In the genomic region with DNA sequence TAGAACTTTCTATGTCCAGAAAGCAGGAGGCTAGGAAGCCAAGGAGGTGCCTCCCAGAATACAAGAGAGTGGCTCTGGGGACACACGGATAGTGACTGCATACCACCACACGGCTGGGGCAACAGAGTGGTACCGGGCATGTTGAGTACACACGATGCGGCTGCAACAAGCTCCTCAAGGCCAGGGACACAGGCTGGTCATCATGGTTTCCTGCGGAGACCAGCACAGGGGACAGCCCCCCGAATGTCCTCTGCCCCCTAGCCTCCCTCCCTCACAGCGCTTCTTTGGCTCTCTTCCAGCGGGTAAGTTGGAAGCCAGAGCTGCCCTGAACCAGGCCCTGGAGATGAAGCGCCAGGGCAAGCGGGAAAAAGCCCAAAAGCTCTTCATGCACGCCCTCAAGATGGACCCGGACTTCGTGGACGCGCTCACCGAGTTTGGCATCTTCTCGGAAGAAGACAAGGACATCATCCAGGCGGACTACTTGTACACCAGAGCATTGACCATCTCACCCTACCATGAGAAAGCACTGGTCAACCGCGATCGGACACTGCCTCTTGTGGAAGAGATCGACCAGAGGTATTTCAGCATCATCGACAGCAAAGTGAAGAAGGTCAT, we compare ENCODE assay signal across 15 cellular contexts. TPM values are rescaled to one million over a fixed set of nuclear protein-coding genes. Genes with fewer than 3 reads are reported as not detected.
DNase-seq lines count a peak whose midpoint lies in the region; ATAC-seq and TF ChIP-seq lines count a peak whose summit lies in the region.
"Had no signal": no experiment of that assay in that cellular context is flagged by ENCODE, and none has a peak within 500 bp of the region (broad histone marks: within the 10 kb centered on the region; RNA-seq: fewer than 3 reads in every experiment).

No MANE protein-coding gene starts in this region.

- peaks cover 61% of the 10 kb centered on the region for H3K36me3 Mint-ChIP-seq in activated T-helper 17 cell treated with anti-CD3 and anti-CD28 coated beads, Interleukin-2, amount 50 U/mL, for 72 hours (ENCODE audit: low read depth)
- peaks cover 41% of the 10 kb centered on the region for H3K36me3 Mint-ChIP-seq in nephron (ENCODE audit: low read depth)
- H3K36me3 Mint-ChIP-seq in CD8-positive, alpha-beta T cell, result peaks cover 57% of the 10 kb centered on the region

- no peak overlapping the region for H3K27ac ChIP-seq in CD8-positive, alpha-beta T cell (ENCODE audit: low read depth, low read length)

- no peaks in the 10 kb centered on the region for H3K27me3 ChIP-seq in CD8-positive, alpha-beta T cell (ENCODE audit: insufficient read depth, low read length)
- H3K27me3 ChIP-seq: BE2C had no signal

- no peaks in the 10 kb centered on the region for H3K9me3 Mint-ChIP-seq in stimulated activated naive CD8-positive, alpha-beta T cell treated with anti-CD3 and anti-CD28 coated beads, Interleukin-15, amount 100 ng/mL, for 72 hours
- H3K9me3 Mint-ChIP-seq in activated T-helper 17 cell treated with anti-CD3 and anti-CD28 coated beads, Interleukin-2, amount 50 U/mL, for 72 hours, result no peaks in the 10 kb centered on the region
- no peaks in the 10 kb centered on the region for H3K9me3 Mint-ChIP-seq in nephron
- no peaks in the 10 kb centered on the region for H3K9me3 Mint-ChIP-seq in CD8-positive, alpha-beta T cell

- H3K4me3 ChIP-seq in CD8-positive, alpha-beta T cell (ENCODE audit: low read depth, low read length), result no peak overlapping the region
- H3K4me3 ChIP-seq: GM23338 had no signal

- POLR2A ChIA-PET in CD8-positive, alpha-beta T cell (lab: Charles Lee), result no interaction called here

- H3K9me3 ChIP-seq in CD8-positive, alpha-beta T cell (ENCODE audit: low read length), result no peaks in the 10 kb centered on the region
- H3K9me3 ChIP-seq: BE2C had no signal

- CTCF ChIA-PET in CD8-positive, alpha-beta T cell (lab: Charles Lee), result no interaction called here

- intact Hi-C loops in CD8-positive, alpha-beta T cell (cut with DNase I, micrococcal nuclease), result loop anchor here (10.0 kb wide), 4 partner anchors 603 to 1607 kb away; partner anchors contain the start of genes FAM222A (in 1 of the 2) and IFT81 (in 1 of the 2)

- no peak for TF ChIP-seq CTCF in nephron (IDR thresholded peaks at IDR 0.05; ENCODE audit: unreplicated experiment in 3 of 3)
- TF ChIP-seq CTCF in CD8-positive, alpha-beta T cell (IDR thresholded peaks at IDR 0.05), result no peak

- H3K4me1 Mint-ChIP-seq in stimulated activated naive CD8-positive, alpha-beta T cell treated with anti-CD3 and anti-CD28 coated beads, Interleukin-15, amount 100 ng/mL, for 72 hours, result peaks cover 35% of the 10 kb centered on the region
- peaks cover 4% of the 10 kb centered on the region for H3K4me1 Mint-ChIP-seq in activated T-helper 17 cell treated with anti-CD3 and anti-CD28 coated beads, Interleukin-2, amount 50 U/mL, for 72 hours
- peaks cover 20% of the 10 kb centered on the region for H3K4me1 Mint-ChIP-seq in nephron
- H3K4me1 Mint-ChIP-seq in CD8-positive, alpha-beta T cell (ENCODE audit: low read depth), result peaks cover 22% of the 10 kb centered on the region

- peak overlapping the region; percentile 39 to 53 for H3K27ac Mint-ChIP-seq in stimulated activated naive CD8-positive, alpha-beta T cell treated with anti-CD3 and anti-CD28 coated beads, Interleukin-15, amount 100 ng/mL, for 72 hours
- H3K27ac Mint-ChIP-seq in activated T-helper 17 cell treated with anti-CD3 and anti-CD28 coated beads, Interleukin-2, amount 50 U/mL, for 72 hours, result peak overlapping the region; percentile 54
- H3K27ac Mint-ChIP-seq in nephron, result no peak overlapping the region
- no peak overlapping the region for H3K27ac Mint-ChIP-seq in CD8-positive, alpha-beta T cell
- H3K27ac Mint-ChIP-seq: GM23338 had no signal

- peaks cover 12% of the 10 kb centered on the region for H3K4me1 ChIP-seq in CD8-positive, alpha-beta T cell (ENCODE audit: insufficient read depth, low read length)
- H3K4me1 ChIP-seq: BE2C had no signal

- no peak overlapping the region for H3K4me3 Mint-ChIP-seq in stimulated activated naive CD8-positive, alpha-beta T cell treated with anti-CD3 and anti-CD28 coated beads, Interleukin-15, amount 100 ng/mL, for 72 hours
- no peak overlapping the region for H3K4me3 Mint-ChIP-seq in activated T-helper 17 cell treated with anti-CD3 and anti-CD28 coated beads, Interleukin-2, amount 50 U/mL, for 72 hours
- peak overlapping the region in 2 of 3 experiments; percentile 56 to 75 for H3K4me3 Mint-ChIP-seq in nephron
- no peak overlapping the region for H3K4me3 Mint-ChIP-seq in CD8-positive, alpha-beta T cell
- H3K4me3 Mint-ChIP-seq: GM23338 had no signal

- no peaks in the 10 kb centered on the region for H3K27me3 Mint-ChIP-seq in stimulated activated naive CD8-positive, alpha-beta T cell treated with anti-CD3 and anti-CD28 coated beads, Interleukin-15, amount 100 ng/mL, for 72 hours
- no peaks in the 10 kb centered on the region for H3K27me3 Mint-ChIP-seq in activated T-helper 17 cell treated with anti-CD3 and anti-CD28 coated beads, Interleukin-2, amount 50 U/mL, for 72 hours
- no peaks in the 10 kb centered on the region for H3K27me3 Mint-ChIP-seq in nephron (ENCODE audit: low read depth)
- no peaks in the 10 kb centered on the region for H3K27me3 Mint-ChIP-seq in CD8-positive, alpha-beta T cell (ENCODE audit: low read depth)

- DNase-seq in stimulated activated naive CD8-positive, alpha-beta T cell treated with anti-CD3 and anti-CD28 coated beads, Interleukin-15, amount 100 ng/mL, for 72 hours, result no peak
- DNase-seq in stimulated activated naive CD8-positive, alpha-beta T cell treated with anti-CD3 and anti-CD28 coated beads, Interleukin-15, Interleukin-2, amounts not matched to agents 100 U/mL and 50 U/mL, for 24 hours, result no peak
- DNase-seq in stimulated activated naive CD4-positive, alpha-beta T cell (lab: John Stamatoyannopoulos, UW), result no peak
- no peak for DNase-seq in CD8-positive, alpha-beta T cell
- DNase-seq: BE2C, IMR-90, MV-4-11, NCI-H1417 treated with DMSO at 0.1 percent for 48 hours, NCI-H2029 treated with DMSO at 0.1 percent for 48 hours, NCI-H510A treated with DMSO at 0.1 percent for 48 hours, SIG-M5 had no signal

- ATAC-seq in stimulated activated naive CD8-positive, alpha-beta T cell treated with anti-CD3 and anti-CD28 coated beads, Interleukin-15, amount 100 ng/mL, for 72 hours, result no peak
- ATAC-seq in stimulated activated naive CD8-positive, alpha-beta T cell treated with anti-CD3 and anti-CD28 coated beads, Interleukin-15, Interleukin-2, amounts not matched to agents 100 U/mL and 50 U/mL, for 24 hours, result no peak
- no peak for ATAC-seq in activated T-helper 17 cell treated with anti-CD3 and anti-CD28 coated beads, Interleukin-2, amount 50 U/mL, for 72 hours (replicated peaks)
- no peak for ATAC-seq in GM21529 (IDR thresholded peaks at IDR 0.05; ENCODE audit: unreplicated experiment)
- no peak for ATAC-seq in CD8-positive, alpha-beta T cell
- ATAC-seq: GM23338 had no signal

- peaks cover 24% of the 10 kb centered on the region for H3K36me3 ChIP-seq in CD8-positive, alpha-beta T cell (ENCODE audit: insufficient read depth, low read length)

RNA-seq across cellular contexts. Expression of gene FICD, which starts 3.1 kb away (rescaled TPM):
- 1 to 10 TPM; 2.9 to 3.6 TPM for total RNA-seq in activated T-helper 17 cell treated with anti-CD3 and anti-CD28 coated beads, Interleukin-2, amount 50 U/mL, for 72 hours
- total RNA-seq in CD8-positive, alpha-beta T cell, result 1 to 10 TPM; 4.2 to 4.3 TPM

RNA-seq across cellular contexts. Expression of gene SART3, which starts 42.8 kb away (rescaled TPM):
- total RNA-seq in activated T-helper 17 cell treated with anti-CD3 and anti-CD28 coated beads, Interleukin-2, amount 50 U/mL, for 72 hours, result 10 to 100 TPM; 85.0 to 98.6 TPM
- 100 to 1,000 TPM in 1 of 2 experiments, 10 to 100 TPM in 1; 95.3 to 109 TPM for total RNA-seq in CD8-positive, alpha-beta T cell

RNA-seq across cellular contexts. Expression of gene ISCU, which starts 44.2 kb away (rescaled TPM):
- total RNA-seq in activated T-helper 17 cell treated with anti-CD3 and anti-CD28 coated beads, Interleukin-2, amount 50 U/mL, for 72 hours, result 10 to 100 TPM; 93.3 to 98.7 TPM
- total RNA-seq in CD8-positive, alpha-beta T cell, result 100 to 1,000 TPM; 254 to 260 TPM

Comparison
In these comparisons a context has a peak if more than half of its experiments do, and no peak if none do; other contexts are left out.
1. H3K27ac Mint-ChIP-seq: peak in stimulated activated naive CD8-positive, alpha-beta T cell treated with anti-CD3 and anti-CD28 coated beads, Interleukin-15, amount 100 ng/mL, for 72 hours (2 of 2) and activated T-helper 17 cell treated with anti-CD3 and anti-CD28 coated beads, Interleukin-2, amount 50 U/mL, for 72 hours (single experiment); none in nephron (0 of 3) and CD8-positive, alpha-beta T cell (single experiment).
2. H3K4me3 Mint-ChIP-seq: peak in nephron (2 of 3); none in stimulated activated naive CD8-positive, alpha-beta T cell treated with anti-CD3 and anti-CD28 coated beads, Interleukin-15, amount 100 ng/mL, for 72 hours (0 of 2), activated T-helper 17 cell treated with anti-CD3 and anti-CD28 coated beads, Interleukin-2, amount 50 U/mL, for 72 hours (single experiment) and CD8-positive, alpha-beta T cell (single experiment).